ENCODE assay signal across 13 cellular contexts in the genomic region with DNA sequence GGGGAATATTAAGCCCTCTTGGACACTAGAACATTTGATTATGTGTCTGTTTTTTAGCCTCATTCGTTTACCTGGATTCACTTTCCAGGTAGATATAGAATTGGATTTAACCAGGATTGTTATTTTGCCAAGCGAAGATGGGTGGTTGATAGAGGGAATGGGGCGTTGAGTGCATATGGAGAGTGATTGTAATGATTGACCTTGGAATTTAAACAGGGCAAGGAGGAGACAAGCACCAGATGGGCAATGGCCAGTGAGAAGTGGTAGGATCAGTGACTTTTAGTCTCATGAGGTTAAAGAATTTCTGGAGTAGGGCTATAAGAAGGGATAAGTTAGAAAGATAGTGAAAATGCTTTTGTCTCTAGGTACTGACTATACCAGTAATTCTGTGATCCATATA.
"Had no signal": no experiment of that assay in that cellular context is flagged by ENCODE, and none has a peak within 500 bp of the region (broad histone marks: within the 10 kb centered on the region; RNA-seq: fewer than 3 reads in every experiment).

No MANE protein-coding gene starts in this region.

- H3K4me3 ChIP-seq: right atrium auricular region, stomach, thoracic aorta, transverse colon had no signal

- H3K36me3 ChIP-seq: right atrium auricular region, stomach, thoracic aorta, transverse colon had no signal

- H3K4me1 Mint-ChIP-seq: naive B cell had no signal

- H3K27ac ChIP-seq: foreskin keratinocyte, right atrium auricular region, stomach, thoracic aorta had no signal

- FAIRE-seq: islet of Langerhans, small intestine had no signal

- H3K36me3 Mint-ChIP-seq: naive B cell had no signal

- H3K9me3 ChIP-seq: right atrium auricular region, stomach, thoracic aorta, transverse colon had no signal

- DNase-seq: effector memory CD4-positive, alpha-beta T cell; foreskin keratinocyte; kidney glomerular epithelial cell; naive B cell; small intestine; stimulated activated CD4-positive, alpha-beta T cell treated with anti-CD3 and anti-CD28 coated beads, Interleukin-12 subunit alpha, Interleukin-12 subunit beta, amount 100 ng/mL, for 4 hours; stimulated activated naive CD4-positive, alpha-beta T cell; stomach; substantia nigra; transverse colon had no signal

- H3K9me3 Mint-ChIP-seq: naive B cell had no signal

- ATAC-seq: foreskin keratinocyte had no signal

- H3K27me3 ChIP-seq: foreskin keratinocyte, right atrium auricular region, stomach, transverse colon had no signal

- H3K4me3 Mint-ChIP-seq: naive B cell had no signal

- H3K4me1 ChIP-seq: foreskin keratinocyte, right atrium auricular region, stomach had no signal
